In the genomic region with DNA sequence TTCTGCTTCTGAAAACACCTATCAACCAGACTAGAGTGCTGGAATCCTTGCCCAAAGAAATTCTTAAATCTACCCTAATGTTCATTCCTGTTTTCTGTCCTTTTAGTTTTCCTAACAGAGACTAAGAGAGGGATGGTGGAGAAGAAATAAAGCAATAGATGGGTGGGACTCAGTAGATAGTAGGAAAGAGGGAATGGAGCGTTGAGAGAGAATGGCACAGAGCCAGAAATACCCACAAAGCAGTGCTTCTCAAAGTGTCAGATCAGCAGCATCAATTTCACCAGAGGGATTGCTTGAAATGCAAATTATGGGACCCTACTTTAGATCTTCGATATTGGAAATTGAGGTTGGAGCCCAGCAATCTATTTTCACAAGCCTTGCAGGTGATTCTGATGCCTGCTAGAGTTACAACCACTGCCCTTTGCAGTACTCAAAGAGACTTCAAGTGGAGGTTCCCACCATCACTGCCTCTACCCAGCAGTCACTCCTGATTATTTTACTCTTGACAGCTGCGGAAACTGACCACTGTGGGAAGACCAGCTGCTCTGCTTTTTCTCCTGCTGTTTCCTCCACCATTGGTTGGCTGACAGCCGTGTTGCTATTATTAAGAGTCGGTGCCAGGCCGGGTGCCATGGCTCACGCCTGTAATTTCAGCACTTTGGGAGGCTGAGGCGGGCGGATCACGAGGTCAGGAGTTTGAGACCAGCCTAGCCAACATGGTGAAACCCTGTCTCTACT, we compare ENCODE assay signal across 21 cellular contexts. TPM values are rescaled to one million over a fixed set of nuclear protein-coding genes. Genes with fewer than 3 reads are reported as not detected.
DNase-seq lines count a peak whose midpoint lies in the region; ATAC-seq, FAIRE-seq and TF ChIP-seq lines count a peak whose summit lies in the region.
"Had no signal": no experiment of that assay in that cellular context is flagged by ENCODE, and none has a peak within 500 bp of the region (broad histone marks: within the 10 kb centered on the region; RNA-seq: fewer than 3 reads in every experiment).

No MANE protein-coding gene starts in this region.

- 87% methylated on average over 10 of the region's 10 CpGs for WGBS in HepG2 (ENCODE audit: low lambda C conversion rate)
- 89% methylated on average over 8 of the region's 10 CpGs for WGBS in right lobe of liver (ENCODE audit: insufficient coverage, low coverage, low lambda C conversion rate, missing lambda C conversion rate)

- no peak for TF ChIP-seq RAD21 in HepG2 (CRISPR knock-in tag; IDR thresholded peaks at IDR 0.05)

- POLR2A ChIA-PET in HepG2 (lab: Yijun Ruan, JAX): no interaction called here

- TF ChIP-seq CTCF in HepG2 (CRISPR knock-in tag; IDR thresholded peaks at IDR 0.05) (no peak), right lobe of liver (IDR thresholded peaks at IDR 0.05) (no peak)

- H3K4me2 ChIP-seq in HepG2 (ENCODE audit: low read depth, low read length): no peak overlapping the region

- ATAC-seq in HepG2: no peak
- no peak for ATAC-seq in right lobe of liver
- ATAC-seq in central memory CD8-positive, alpha-beta T cell (replicated peaks; ENCODE audit: extremely low read depth, poor library complexity, severe bottlenecking): no peak
- no peak for ATAC-seq in GM18498 (IDR thresholded peaks at IDR 0.05; ENCODE audit: unreplicated experiment)
- ATAC-seq in left colon: no peak
- ATAC-seq: body of pancreas, GM12878, left ventricle myocardium superior had no signal

- intact Hi-C loops in HepG2 (cut with micrococcal nuclease; ENCODE audit: unreplicated experiment): no loop called here
- intact Hi-C loops in right lobe of liver (cut with DNase I): no loop called here
- intact Hi-C loops in left colon (cut with DNase I, micrococcal nuclease): no loop called here

- H3K27me3 ChIP-seq in HepG2 (ENCODE audit: control insufficient read depth in 1 of 2, insufficient read depth in 2 of 2, low read length in 2 of 2): no peaks in the 10 kb centered on the region
- H3K27me3 ChIP-seq in right lobe of liver: no peaks in the 10 kb centered on the region
- H3K27me3 ChIP-seq: body of pancreas, esophagus muscularis mucosa had no signal

- H3K4me3 ChIP-seq in HepG2 (replicated peaks in 1 of 3; ENCODE audit: insufficient read depth in 1 of 3, low read depth in 2 of 3, low read length in 3 of 3) (no peak overlapping the region), right lobe of liver (no peak overlapping the region)
- H3K4me3 ChIP-seq: body of pancreas, esophagus muscularis mucosa, GM12878 had no signal

- no peak overlapping the region for H2AFZ ChIP-seq in HepG2 (ENCODE audit: low read length)

- TSS peak; percentile 73 for BruUV-seq in HepG2 (replicated peaks; lab: Mats Ljungman, UMichigan)

- TF ChIP-seq POLR2A in HepG2 (IDR thresholded peaks at IDR 0.05; ENCODE audit: insufficient read depth in 1 of 2, low read depth in 2 of 2, low read length in 2 of 2): no peak
- TF ChIP-seq POLR2A in right lobe of liver (IDR thresholded peaks at IDR 0.05): no peak

- H3K9me3 ChIP-seq in HepG2 (ENCODE audit: low read length) (no peaks in the 10 kb centered on the region), right lobe of liver (no peaks in the 10 kb centered on the region)
- H3K9me3 ChIP-seq: body of pancreas, esophagus muscularis mucosa had no signal

- H3K4me3 Mint-ChIP-seq in central memory CD8-positive, alpha-beta T cell: no peak overlapping the region
- H3K4me3 Mint-ChIP-seq: activated CD4-positive, alpha-beta memory T cell treated with anti-CD3 and anti-CD28 coated beads, Interleukin-2, amount 10 ng/mL, durations not matched to agents 7 days and 5 days; activated naive CD4-positive, alpha-beta T cell treated with anti-CD3 and anti-CD28 coated beads, Interleukin-2, amount 50 U/mL, for 24 hours; CD4-positive, alpha-beta memory T cell; naive B cell had no signal

- DNase-seq in HepG2 (ENCODE audit: low spot score): no peak
- no peak for DNase-seq in right lobe of liver
- peak; percentile 67 for DNase-seq in NCI-H2107 treated with DMSO at 0.1 percent for 48 hours (lab: John Stamatoyannopoulos, UW; ENCODE audit: unreplicated experiment)
- DNase-seq in central memory CD8-positive, alpha-beta T cell (ENCODE audit: low spot score in 2 of 2): no peak
- no peak for DNase-seq in NCI-H526 treated with DMSO at 0.1 percent for 48 hours (lab: John Stamatoyannopoulos, UW)
- no peak for DNase-seq in left colon
- DNase-seq in frontal cortex (ENCODE audit: low spot score in 2 of 2): no peak
- DNase-seq: activated CD4-positive, alpha-beta memory T cell treated with anti-CD3 and anti-CD28 coated beads, Interleukin-2, amount 10 ng/mL, durations not matched to agents 7 days and 5 days; activated T-cell treated with anti-CD3 and anti-CD28 coated beads, Interleukin-2, amount 50 U/mL, for 48 hours; body of pancreas; CD4-positive, alpha-beta memory T cell; glutamatergic neuron; left ventricle myocardium superior; naive B cell; stimulated activated CD4-positive, alpha-beta T cell treated with anti-CD3 and anti-CD28 coated beads, Interleukin-4, amount 100 ng/mL, for 4 hours; stimulated activated CD8-positive, alpha-beta memory T cell treated with anti-CD3 and anti-CD28 coated beads, Interleukin-4, amount 100 ng/mL, for 48 hours had no signal

- peaks cover 0 to 15% of the 10 kb centered on the region in 2 experiments; a peak in 1 of 5 replicates for H3K36me3 ChIP-seq in HepG2 (replicated peaks in 1 of 2; ENCODE audit: control insufficient read depth in 1 of 2, insufficient read depth in 2 of 2, low read length in 2 of 2)
- peaks cover 0 to 7% (median 0%) of the 10 kb centered on the region in 4 donors for H3K36me3 ChIP-seq in right lobe of liver

- FAIRE-seq in HepG2 (lab: Jason Lieb, UNC): no peak
- no peak for FAIRE-seq in frontal cortex (lab: Jason Lieb, UNC)
- FAIRE-seq: GM12878 had no signal

- no peaks in the 10 kb centered on the region for H3K79me2 ChIP-seq in HepG2 (ENCODE audit: insufficient read depth, low read length)

- H3K27ac Mint-ChIP-seq in central memory CD8-positive, alpha-beta T cell (ENCODE audit: low read depth): peak overlapping the region; percentile 2
- H3K27ac Mint-ChIP-seq: activated CD4-positive, alpha-beta memory T cell treated with anti-CD3 and anti-CD28 coated beads, Interleukin-2, amount 10 ng/mL, durations not matched to agents 7 days and 5 days; activated naive CD4-positive, alpha-beta T cell treated with anti-CD3 and anti-CD28 coated beads, Interleukin-2, amount 50 U/mL, for 24 hours; IgD-negative memory B cell had no signal

- no peak overlapping the region for H3K9ac ChIP-seq in HepG2 (ENCODE audit: insufficient read depth, low read depth, low read length)

- no peaks in the 10 kb centered on the region for H3K9me3 Mint-ChIP-seq in central memory CD8-positive, alpha-beta T cell
- H3K9me3 Mint-ChIP-seq: activated CD4-positive, alpha-beta memory T cell treated with anti-CD3 and anti-CD28 coated beads, Interleukin-2, amount 10 ng/mL, durations not matched to agents 7 days and 5 days; activated naive CD4-positive, alpha-beta T cell treated with anti-CD3 and anti-CD28 coated beads, Interleukin-2, amount 50 U/mL, for 24 hours; CD4-positive, alpha-beta memory T cell; IgD-negative memory B cell; naive B cell had no signal

- CTCF ChIA-PET in HepG2 (lab: Yijun Ruan, JAX; ENCODE audit: low intra/inter-chr PET ratio, low total read pairs): no interaction called here

- H3K4me1 ChIP-seq in HepG2 (ENCODE audit: insufficient read depth, low read length) (peaks cover 9% of the 10 kb centered on the region), right lobe of liver (no peaks in the 10 kb centered on the region)
- H3K4me1 ChIP-seq: body of pancreas, esophagus muscularis mucosa had no signal

- H3K27me3 Mint-ChIP-seq in central memory CD8-positive, alpha-beta T cell: no peaks in the 10 kb centered on the region
- H3K27me3 Mint-ChIP-seq: activated CD4-positive, alpha-beta memory T cell treated with anti-CD3 and anti-CD28 coated beads, Interleukin-2, amount 10 ng/mL, durations not matched to agents 7 days and 5 days; activated naive CD4-positive, alpha-beta T cell treated with anti-CD3 and anti-CD28 coated beads, Interleukin-2, amount 50 U/mL, for 24 hours; CD4-positive, alpha-beta memory T cell; IgD-negative memory B cell; naive B cell had no signal

- no peaks in the 10 kb centered on the region for H3K4me1 Mint-ChIP-seq in central memory CD8-positive, alpha-beta T cell
- H3K4me1 Mint-ChIP-seq: activated CD4-positive, alpha-beta memory T cell treated with anti-CD3 and anti-CD28 coated beads, Interleukin-2, amount 10 ng/mL, durations not matched to agents 7 days and 5 days; activated naive CD4-positive, alpha-beta T cell treated with anti-CD3 and anti-CD28 coated beads, Interleukin-2, amount 50 U/mL, for 24 hours had no signal

- in situ Hi-C loops in HepG2 (cut with HindIII; ENCODE audit: extremely low pct_ligation_motif_present, low pct_unique_long_range_greater_than_20kb): no loop called here

- H4K20me1 ChIP-seq in HepG2 (ENCODE audit: insufficient read depth, low read length): no peaks in the 10 kb centered on the region

- no peak overlapping the region for H3K27ac ChIP-seq in HepG2 (ENCODE audit: extremely low read length, insufficient read depth, low read length)
- H3K27ac ChIP-seq in right lobe of liver: no peak overlapping the region
- H3K27ac ChIP-seq: body of pancreas, esophagus muscularis mucosa had no signal

- H3K36me3 Mint-ChIP-seq in central memory CD8-positive, alpha-beta T cell (ENCODE audit: insufficient read depth): peaks cover 10% of the 10 kb centered on the region

- TF ChIP-seq EP300 in HepG2 (IDR thresholded peaks at IDR 0.05; ENCODE audit: low read depth in 2 of 2, low read length in 2 of 2) (no peak), HepG2 (CRISPR knock-in tag; IDR thresholded peaks at IDR 0.05; ENCODE audit: borderline replicate concordance) (no peak)

RNA-seq across cellular contexts. Expression of a gene that starts 11.4 kb away (rescaled TPM):
- total RNA-seq in HepG2 (2016; rRNA removed; fragmentation: Illumina TruSeq; extraction: Trizol) (34.2 and 45.9 TPM in 2 replicates), right lobe of liver (10 to 100 TPM; 10.8 to 28.0 (median 21.2) TPM), left colon (10 to 100 TPM; 45.4 to 47.1 TPM), frontal cortex (37.9 TPM)
- 11.3 and 14.3 TPM in 2 replicates for total RNA-seq in HepG2 (2016; cell fraction: cytosol; rRNA removed; fragmentation: Illumina TruSeq; extraction: Trizol; ENCODE audit: low read depth)
- total RNA-seq in HepG2 (2016; cell fraction: insoluble cytoplasmic fraction; rRNA removed; fragmentation: Illumina TruSeq; extraction: Trizol): 32.2 and 43.7 TPM in 2 replicates
- total RNA-seq in HepG2 (2016; cell fraction: membrane; rRNA removed; fragmentation: Illumina TruSeq; extraction: Trizol): 18.1 and 19.5 TPM in 2 replicates
- total RNA-seq in HepG2 (2016; cell fraction: nucleus; rRNA removed; fragmentation: Illumina TruSeq; extraction: Trizol): 55.9 and 61.0 TPM in 2 replicates
- 20.1 and 23.0 TPM in 2 replicates for polyA plus RNA-seq in HepG2 (2011; rRNA removed)
- polyA plus RNA-seq in HepG2 (2011; cell fraction: cytosol; rRNA removed): 8.6 and 10.4 TPM in 2 replicates
- 46.3 and 59.7 TPM in 2 replicates for polyA plus RNA-seq in HepG2 (2011; cell fraction: nucleus; rRNA removed)
- 24.5 and 33.4 TPM in 2 replicates for polyA plus RNA-seq in HepG2 (2012)
- 6.5 TPM in 2 replicates for polyA plus RNA-seq in HepG2 (2016; cell fraction: cytosol; fragmentation: Illumina TruSeq; extraction: Trizol; ENCODE audit: low read depth)
- 27.7 and 29.0 TPM in 2 replicates for polyA plus RNA-seq in HepG2 (2016; cell fraction: insoluble cytoplasmic fraction; fragmentation: Illumina TruSeq; extraction: Trizol; ENCODE audit: low read depth)
- polyA plus RNA-seq in HepG2 (2016; cell fraction: membrane; fragmentation: Illumina TruSeq; extraction: Trizol; ENCODE audit: low read depth): 8.1 and 8.9 TPM in 2 replicates
- polyA plus RNA-seq in HepG2 (2016; cell fraction: nucleus; fragmentation: Illumina TruSeq; extraction: Trizol; ENCODE audit: insufficient read depth, low read depth): 89.8 and 101 TPM in 2 replicates
- polyA minus RNA-seq in HepG2 (2011; rRNA and poly(A)+ RNA removed; ENCODE audit: low replicate concordance): 19.2 and 49.0 TPM in 2 replicates
- 8.1 and 9.0 TPM in 2 replicates for polyA minus RNA-seq in HepG2 (2011; cell fraction: cytosol; rRNA and poly(A)+ RNA removed)
- polyA minus RNA-seq in HepG2 (2011; cell fraction: nucleus; rRNA and poly(A)+ RNA removed): 58.8 and 75.6 TPM in 2 replicates

RNA-seq across cellular contexts. Expression of a gene that starts 16.3 kb away (rescaled TPM):
- total RNA-seq in HepG2 (2016; rRNA removed; fragmentation: Illumina TruSeq; extraction: Trizol) (64.2 and 77.5 TPM in 2 replicates), right lobe of liver (10 to 100 TPM; 22.9 to 30.5 (median 25.0) TPM), left colon (10 to 100 TPM; 36.2 to 44.3 TPM), frontal cortex (84.0 TPM)
- 40.5 and 42.6 TPM in 2 replicates for total RNA-seq in HepG2 (2016; cell fraction: cytosol; rRNA removed; fragmentation: Illumina TruSeq; extraction: Trizol; ENCODE audit: low read depth)
- total RNA-seq in HepG2 (2016; cell fraction: insoluble cytoplasmic fraction; rRNA removed; fragmentation: Illumina TruSeq; extraction: Trizol): 62.6 and 85.6 TPM in 2 replicates
- 30.6 and 38.4 TPM in 2 replicates for total RNA-seq in HepG2 (2016; cell fraction: membrane; rRNA removed; fragmentation: Illumina TruSeq; extraction: Trizol)
- 36.8 and 44.4 TPM in 2 replicates for total RNA-seq in HepG2 (2016; cell fraction: nucleus; rRNA removed; fragmentation: Illumina TruSeq; extraction: Trizol)
- polyA plus RNA-seq in HepG2 (2011; rRNA removed): 51.6 and 59.4 TPM in 2 replicates
- 36.0 and 48.0 TPM in 2 replicates for polyA plus RNA-seq in HepG2 (2011; cell fraction: cytosol; rRNA removed)
- polyA plus RNA-seq in HepG2 (2011; cell fraction: nucleus; rRNA removed): 69.3 and 69.6 TPM in 2 replicates
- polyA plus RNA-seq in HepG2 (2012): 32.8 and 49.3 TPM in 2 replicates
- polyA plus RNA-seq in HepG2 (2016; cell fraction: cytosol; fragmentation: Illumina TruSeq; extraction: Trizol; ENCODE audit: low read depth): 35.9 and 42.1 TPM in 2 replicates
- 91.5 and 106 TPM in 2 replicates for polyA plus RNA-seq in HepG2 (2016; cell fraction: insoluble cytoplasmic fraction; fragmentation: Illumina TruSeq; extraction: Trizol; ENCODE audit: low read depth)
- 33.5 and 39.5 TPM in 2 replicates for polyA plus RNA-seq in HepG2 (2016; cell fraction: membrane; fragmentation: Illumina TruSeq; extraction: Trizol; ENCODE audit: low read depth)
- polyA plus RNA-seq in HepG2 (2016; cell fraction: nucleus; fragmentation: Illumina TruSeq; extraction: Trizol; ENCODE audit: insufficient read depth, low read depth): 72.6 and 80.6 TPM in 2 replicates
- polyA minus RNA-seq in HepG2 (2011; rRNA and poly(A)+ RNA removed; ENCODE audit: low replicate concordance): 18.9 and 44.4 TPM in 2 replicates
- polyA minus RNA-seq in HepG2 (2011; cell fraction: cytosol; rRNA and poly(A)+ RNA removed): 11.5 and 13.8 TPM in 2 replicates
- polyA minus RNA-seq in HepG2 (2011; cell fraction: nucleus; rRNA and poly(A)+ RNA removed): 17.5 and 22.9 TPM in 2 replicates

RNA-seq across cellular contexts. Expression of a gene that starts 27.6 kb away (rescaled TPM):
- not detected in 2 replicates for total RNA-seq in HepG2 (2016; rRNA removed; fragmentation: Illumina TruSeq; extraction: Trizol)
- not detected in 2 replicates for total RNA-seq in HepG2 (2016; cell fraction: cytosol; rRNA removed; fragmentation: Illumina TruSeq; extraction: Trizol; ENCODE audit: low read depth)
- 0.09 TPM in 1 of 2 replicates, not detected in the other for total RNA-seq in HepG2 (2016; cell fraction: insoluble cytoplasmic fraction; rRNA removed; fragmentation: Illumina TruSeq; extraction: Trizol)
- total RNA-seq in HepG2 (2016; cell fraction: membrane; rRNA removed; fragmentation: Illumina TruSeq; extraction: Trizol): not detected in 2 replicates
- total RNA-seq in HepG2 (2016; cell fraction: nucleus; rRNA removed; fragmentation: Illumina TruSeq; extraction: Trizol): not detected in 2 replicates
- 0.48 and 0.58 TPM in 2 replicates for polyA plus RNA-seq in HepG2 (2011; rRNA removed)
- 0.12 and 0.26 TPM in 2 replicates for polyA plus RNA-seq in HepG2 (2011; cell fraction: cytosol; rRNA removed)
- polyA plus RNA-seq in HepG2 (2011; cell fraction: nucleus; rRNA removed): 1.6 and 2.1 TPM in 2 replicates
- 0.39 and 0.40 TPM in 2 replicates for polyA plus RNA-seq in HepG2 (2012)
- polyA plus RNA-seq in HepG2 (2016; cell fraction: cytosol; fragmentation: Illumina TruSeq; extraction: Trizol; ENCODE audit: low read depth): not detected in 2 replicates
- not detected in 2 replicates for polyA plus RNA-seq in HepG2 (2016; cell fraction: insoluble cytoplasmic fraction; fragmentation: Illumina TruSeq; extraction: Trizol; ENCODE audit: low read depth)
- not detected in 2 replicates for polyA plus RNA-seq in HepG2 (2016; cell fraction: membrane; fragmentation: Illumina TruSeq; extraction: Trizol; ENCODE audit: low read depth)
- 0.86 and 1.5 TPM in 2 replicates for polyA plus RNA-seq in HepG2 (2016; cell fraction: nucleus; fragmentation: Illumina TruSeq; extraction: Trizol; ENCODE audit: insufficient read depth, low read depth)
- 1.0 TPM in 2 replicates for polyA minus RNA-seq in HepG2 (2011; rRNA and poly(A)+ RNA removed; ENCODE audit: low replicate concordance)
- polyA minus RNA-seq in HepG2 (2011; cell fraction: cytosol; rRNA and poly(A)+ RNA removed): not detected in 2 replicates
- polyA minus RNA-seq in HepG2 (2011; cell fraction: nucleus; rRNA and poly(A)+ RNA removed): not detected in 2 replicates
- 1 to 10 TPM; 2.0 to 8.4 (median 4.4) TPM for total RNA-seq in right lobe of liver
- total RNA-seq in left colon: 1 to 10 TPM in 1 of 2 donors, under 1 TPM in 1; 0.95 to 1.3 TPM
- total RNA-seq in frontal cortex: 2.0 TPM
- polyA plus RNA-seq: IgD-negative memory B cell had no signal

RNA-seq across cellular contexts. Expression of a gene that starts 37.3 kb away (rescaled TPM):
- total RNA-seq in HepG2 (2016; rRNA removed; fragmentation: Illumina TruSeq; extraction: Trizol) (0.28 and 0.35 TPM in 2 replicates), right lobe of liver (1 to 10 TPM in 5 of 6 experiments, not detected in 1; 1.7 to 5.7 (median 3.8) TPM), left colon (10 to 100 TPM in 1 of 2 donors, 1 to 10 TPM in 1; 4.5 to 11.5 TPM), frontal cortex (9.4 TPM)
- total RNA-seq in HepG2 (2016; cell fraction: cytosol; rRNA removed; fragmentation: Illumina TruSeq; extraction: Trizol; ENCODE audit: low read depth): 0.71 TPM in 1 of 2 replicates, not detected in the other
- 0.26 TPM in 1 of 2 replicates, not detected in the other for total RNA-seq in HepG2 (2016; cell fraction: insoluble cytoplasmic fraction; rRNA removed; fragmentation: Illumina TruSeq; extraction: Trizol)
- total RNA-seq in HepG2 (2016; cell fraction: membrane; rRNA removed; fragmentation: Illumina TruSeq; extraction: Trizol): 0.53 and 0.86 TPM in 2 replicates
- 0.53 TPM in 1 of 2 replicates, not detected in the other for total RNA-seq in HepG2 (2016; cell fraction: nucleus; rRNA removed; fragmentation: Illumina TruSeq; extraction: Trizol)
- 0.27 and 0.44 TPM in 2 replicates for polyA plus RNA-seq in HepG2 (2011; rRNA removed)
- 0.09 and 0.18 TPM in 2 replicates for polyA plus RNA-seq in HepG2 (2011; cell fraction: cytosol; rRNA removed)
- 1.00 and 1.1 TPM in 2 replicates for polyA plus RNA-seq in HepG2 (2011; cell fraction: nucleus; rRNA removed)
- 0.60 and 0.94 TPM in 2 replicates for polyA plus RNA-seq in HepG2 (2012)
- not detected in 2 replicates for polyA plus RNA-seq in HepG2 (2016; cell fraction: cytosol; fragmentation: Illumina TruSeq; extraction: Trizol; ENCODE audit: low read depth)
- not detected in 2 replicates for polyA plus RNA-seq in HepG2 (2016; cell fraction: insoluble cytoplasmic fraction; fragmentation: Illumina TruSeq; extraction: Trizol; ENCODE audit: low read depth)
- polyA plus RNA-seq in HepG2 (2016; cell fraction: membrane; fragmentation: Illumina TruSeq; extraction: Trizol; ENCODE audit: low read depth): 0.60 TPM in 1 of 2 replicates, not detected in the other
- 1.0 and 1.3 TPM in 2 replicates for polyA plus RNA-seq in HepG2 (2016; cell fraction: nucleus; fragmentation: Illumina TruSeq; extraction: Trizol; ENCODE audit: insufficient read depth, low read depth)
- polyA minus RNA-seq in HepG2 (2011; rRNA and poly(A)+ RNA removed; ENCODE audit: low replicate concordance): 0.30 TPM in 1 of 2 replicates, not detected in the other
- polyA minus RNA-seq in HepG2 (2011; cell fraction: cytosol; rRNA and poly(A)+ RNA removed): not detected in 2 replicates
- 0.39 TPM in 1 of 2 replicates, not detected in the other for polyA minus RNA-seq in HepG2 (2011; cell fraction: nucleus; rRNA and poly(A)+ RNA removed)

RNA-seq across cellular contexts. Expression of a gene that starts 41.1 kb away (rescaled TPM):
- 87.1 and 130 TPM in 2 replicates for total RNA-seq in HepG2 (2016; rRNA removed; fragmentation: Illumina TruSeq; extraction: Trizol)
- 211 and 212 TPM in 2 replicates for total RNA-seq in HepG2 (2016; cell fraction: cytosol; rRNA removed; fragmentation: Illumina TruSeq; extraction: Trizol; ENCODE audit: low read depth)
- 82.3 and 135 TPM in 2 replicates for total RNA-seq in HepG2 (2016; cell fraction: insoluble cytoplasmic fraction; rRNA removed; fragmentation: Illumina TruSeq; extraction: Trizol)
- 328 and 336 TPM in 2 replicates for total RNA-seq in HepG2 (2016; cell fraction: membrane; rRNA removed; fragmentation: Illumina TruSeq; extraction: Trizol)
- total RNA-seq in HepG2 (2016; cell fraction: nucleus; rRNA removed; fragmentation: Illumina TruSeq; extraction: Trizol): 62.9 and 69.3 TPM in 2 replicates
- polyA plus RNA-seq in HepG2 (2011; rRNA removed): 114 and 128 TPM in 2 replicates
- 147 and 155 TPM in 2 replicates for polyA plus RNA-seq in HepG2 (2011; cell fraction: cytosol; rRNA removed)
- polyA plus RNA-seq in HepG2 (2011; cell fraction: nucleus; rRNA removed): 66.3 and 72.5 TPM in 2 replicates
- 64.3 and 72.9 TPM in 2 replicates for polyA plus RNA-seq in HepG2 (2012)
- 233 and 246 TPM in 2 replicates for polyA plus RNA-seq in HepG2 (2016; cell fraction: cytosol; fragmentation: Illumina TruSeq; extraction: Trizol; ENCODE audit: low read depth)
- polyA plus RNA-seq in HepG2 (2016; cell fraction: insoluble cytoplasmic fraction; fragmentation: Illumina TruSeq; extraction: Trizol; ENCODE audit: low read depth): 88.7 and 93.9 TPM in 2 replicates
- polyA plus RNA-seq in HepG2 (2016; cell fraction: membrane; fragmentation: Illumina TruSeq; extraction: Trizol; ENCODE audit: low read depth): 303 and 317 TPM in 2 replicates
- polyA plus RNA-seq in HepG2 (2016; cell fraction: nucleus; fragmentation: Illumina TruSeq; extraction: Trizol; ENCODE audit: insufficient read depth, low read depth): 98.2 and 104 TPM in 2 replicates
- polyA minus RNA-seq in HepG2 (2011; rRNA and poly(A)+ RNA removed; ENCODE audit: low replicate concordance): 192 and 286 TPM in 2 replicates
- 48.6 and 50.4 TPM in 2 replicates for polyA minus RNA-seq in HepG2 (2011; cell fraction: cytosol; rRNA and poly(A)+ RNA removed)
- 43.1 and 56.2 TPM in 2 replicates for polyA minus RNA-seq in HepG2 (2011; cell fraction: nucleus; rRNA and poly(A)+ RNA removed)
- 10 to 100 TPM; 61.2 to 92.0 (median 81.1) TPM for total RNA-seq in right lobe of liver
- 100 to 1,000 TPM; 194 to 199 TPM for total RNA-seq in left colon
- 83.2 TPM for total RNA-seq in frontal cortex
